ENCODE assay signal across 1 cellular context in genomic region chr4:185246453-185246852, GRCh38.
TF ChIP-seq lines count a peak whose summit lies in the region.

No MANE protein-coding gene starts in this region.

TF ChIP-seq in H1, 55 proteins besides CTCF, POLR2A, EP300 and RAD21:
- no peak for TF ChIP-seq ASH2L (IDR thresholded peaks at IDR 0.05; ENCODE audit: low read length)
- no peak for TF ChIP-seq CBX8 (IDR thresholded peaks at IDR 0.05; ENCODE audit: borderline replicate concordance, low read depth, low read length)
- no peak for TF ChIP-seq SP1 (IDR thresholded peaks at IDR 0.05; ENCODE audit: low read depth, low read length)
- no peak for TF ChIP-seq CHD7 (IDR thresholded peaks at IDR 0.05; ENCODE audit: insufficient replicate concordance, low read length)
- TF ChIP-seq E2F6 (IDR thresholded peaks at IDR 0.05) = no peak
- peak; percentile 85 for TF ChIP-seq CEBPB (IDR thresholded peaks at IDR 0.05; ENCODE audit: low read depth, low read length)
- no peak for TF ChIP-seq EZH2 (IDR thresholded peaks at IDR 0.05; ENCODE audit: low read depth, low read length, severe bottlenecking)
- no peak for TF ChIP-seq KDM1A (IDR thresholded peaks at IDR 0.05; ENCODE audit: borderline replicate concordance, low read length)
